ENCODE assay signal across 1 cellular context in genomic region chr14:87934185-87934584, GRCh38.
TF ChIP-seq lines count a peak whose summit lies in the region.

No MANE protein-coding gene starts in this region.

TF ChIP-seq in HepG2, 621 proteins besides CTCF, POLR2A, EP300 and RAD21:
- TF ChIP-seq ZNF784 (CRISPR knock-in tag; IDR thresholded peaks at IDR 0.05; ENCODE audit: borderline replicate concordance) (no peak), ZNF234 (CRISPR knock-in tag; conservative IDR thresholded peaks at IDR 0.05) (no peak)
